ENCODE assay signal across 6 cellular contexts in the genomic region with DNA sequence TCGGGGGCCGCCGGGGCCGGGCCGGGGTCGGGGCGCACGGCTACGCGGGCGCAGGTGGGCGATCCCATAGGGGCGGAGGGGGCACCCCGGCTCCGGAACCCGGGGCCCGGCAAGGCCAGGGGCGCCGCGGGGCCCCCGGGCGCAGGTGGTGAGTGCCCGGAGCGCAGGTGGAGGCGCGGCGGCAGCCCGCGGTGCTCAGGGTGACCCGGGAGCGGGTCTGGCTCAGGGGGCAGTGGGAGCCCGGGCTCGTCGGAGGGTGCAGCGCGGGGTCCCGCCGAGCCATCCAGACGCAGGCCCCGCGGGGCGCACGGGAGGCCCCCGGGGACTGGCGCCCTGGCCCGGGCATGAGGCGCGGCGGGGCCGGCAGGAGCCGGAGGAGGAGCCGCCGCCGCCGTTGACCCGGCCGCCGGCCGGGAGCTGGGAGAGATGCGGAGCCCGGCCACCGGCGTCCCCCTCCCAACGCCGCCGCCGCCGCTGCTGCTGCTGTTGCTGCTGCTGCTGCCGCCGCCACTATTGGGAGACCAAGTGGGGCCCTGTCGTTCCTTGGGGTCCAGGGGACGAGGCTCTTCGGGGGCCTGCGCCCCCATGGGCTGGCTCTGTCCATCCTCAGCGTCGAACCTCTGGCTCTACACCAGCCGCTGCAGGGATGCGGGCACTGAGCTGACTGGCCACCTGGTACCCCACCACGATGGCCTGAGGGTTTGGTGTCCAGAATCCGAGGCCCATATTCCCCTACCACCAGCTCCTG. TPM values are rescaled to one million over a fixed set of nuclear protein-coding genes. Genes with fewer than 3 reads are reported as not detected.
DNase-seq lines count a peak whose midpoint lies in the region; TF ChIP-seq lines count a peak whose summit lies in the region.

No MANE protein-coding gene starts in this region.

- peak in 2 of 3 experiments; percentile 57 to 69 for DNase-seq in NCI-H1417 (lab: John Stamatoyannopoulos, UW)
- no peak for DNase-seq in NCI-H1417 treated with DMSO at 0.1 percent for 48 hours (lab: John Stamatoyannopoulos, UW)
- no peak for DNase-seq in MG63
- peak in 1 of 2 donors; percentile 54 for DNase-seq in cardiac muscle cell (ENCODE audit: low read depth in 1 of 2, low spot score in 1 of 2)
- no peak for DNase-seq in testis
- no peak for DNase-seq in NCI-H2171 treated with DMSO at 0.1 percent for 48 hours (lab: John Stamatoyannopoulos, UW)

- intact Hi-C loops in testis (cut with DNase I; ENCODE audit: low total_unique reads) = no loop called here

- H3K27ac ChIP-seq in cardiac muscle cell (no peak overlapping the region), testis (no peak overlapping the region)

- H3K27me3 ChIP-seq in MG63 (peaks cover 11% of the 10 kb centered on the region), cardiac muscle cell (peaks cover 14% of the 10 kb centered on the region), testis (no peaks in the 10 kb centered on the region)

- TF ChIP-seq POLR2A in testis (IDR thresholded peaks at IDR 0.05) = no peak

- no peaks in the 10 kb centered on the region for H3K36me3 ChIP-seq in MG63
- no peaks in the 10 kb centered on the region for H3K36me3 ChIP-seq in cardiac muscle cell
- H3K36me3 ChIP-seq in testis (ENCODE audit: low read depth, missing control alignments) = no peaks in the 10 kb centered on the region

- TF ChIP-seq CTCF in cardiac muscle cell (IDR thresholded peaks at IDR 0.05; ENCODE audit: low read depth, low read length) (no peak), testis (IDR thresholded peaks at IDR 0.05) (no peak)

- H3K4me3 ChIP-seq in MG63 (peak overlapping the region; percentile 12; the same call in 1 of the 2 replicates), cardiac muscle cell (peak overlapping the region; percentile 77), testis (peak overlapping the region; percentile 47 to 64)

- H3K9me3 ChIP-seq in MG63 (no peaks in the 10 kb centered on the region), cardiac muscle cell (ENCODE audit: low read depth) (no peaks in the 10 kb centered on the region), testis (no peaks in the 10 kb centered on the region)

- 2% methylated on average over 72 of the region's 80 CpGs; no CpG with 5 or more reads in 1 of the 2 donors for WGBS in testis, 2 donors

- H3K4me1 ChIP-seq in cardiac muscle cell (ENCODE audit: low read depth) (peaks cover 14% of the 10 kb centered on the region), testis (peaks cover 25% of the 10 kb centered on the region)

RNA-seq across cellular contexts. Expression of a gene that starts 0.5 kb away (rescaled TPM):
- total RNA-seq in MG63 (2014; rRNA removed; shearing (Covaris generic); ENCODE audit: low replicate concordance) = 0.76 and 1.2 TPM in 2 replicates
- 10.3 and 12.9 TPM in 2 replicates for total RNA-seq in cardiac muscle cell
- polyA plus RNA-seq in cardiac muscle cell = 5.8 and 6.1 TPM in 2 replicates
- 100 to 1,000 TPM; 107 to 140 TPM for total RNA-seq in testis
- polyA plus RNA-seq in testis (ENCODE audit: insufficient read depth, low read depth, low replicate concordance) = 59.6 TPM

RNA-seq across cellular contexts. Expression of a gene that starts 33.1 kb away (rescaled TPM):
- 38.5 and 67.0 TPM in 2 replicates for total RNA-seq in MG63 (2014; rRNA removed; shearing (Covaris generic); ENCODE audit: low replicate concordance)
- 7.5 and 41.8 TPM in 2 replicates for total RNA-seq in cardiac muscle cell
- polyA plus RNA-seq in cardiac muscle cell = 13.4 and 45.6 TPM in 2 replicates
- 10 to 100 TPM; 34.0 to 48.9 TPM for total RNA-seq in testis
- polyA plus RNA-seq in testis (ENCODE audit: insufficient read depth, low read depth, low replicate concordance) = 24.0 TPM

RNA-seq across cellular contexts. Expression of a gene that starts 36.1 kb away (rescaled TPM):
- 751 and 778 TPM in 2 replicates for total RNA-seq in MG63 (2014; rRNA removed; shearing (Covaris generic); ENCODE audit: low replicate concordance)
- total RNA-seq in cardiac muscle cell (88.2 and 103 TPM in 2 replicates), testis (100 to 1,000 TPM; 112 to 149 TPM)
- polyA plus RNA-seq in cardiac muscle cell (109 and 115 TPM in 2 replicates), testis (ENCODE audit: insufficient read depth, low read depth, low replicate concordance) (132 TPM)

RNA-seq across cellular contexts. Expression of a gene that starts 57.0 kb away (rescaled TPM):
- total RNA-seq in MG63 (2014; rRNA removed; shearing (Covaris generic); ENCODE audit: low replicate concordance) = not detected in 2 replicates
- total RNA-seq in cardiac muscle cell (not detected in 2 replicates), testis (under 1 TPM in 1 of 2 donors, not detected in 1; 0.99 TPM)
- polyA plus RNA-seq in cardiac muscle cell (0.57 TPM in 1 of 2 replicates, not detected in the other), testis (ENCODE audit: insufficient read depth, low read depth, low replicate concordance) (1.5 TPM)

Comparison
In these comparisons a context has a peak if more than half of its experiments do, and no peak if none do; other contexts are left out.
1. DNase-seq: peak in NCI-H1417 (2 of 3); none in NCI-H1417 treated with DMSO at 0.1 percent for 48 hours (single experiment), MG63 (single experiment), testis (single experiment) and NCI-H2171 treated with DMSO at 0.1 percent for 48 hours (single experiment).
2. H3K4me3 ChIP-seq: peak in every context shown above with its lines; median percentile 77 in cardiac muscle cell; 56 in testis; 12 in MG63.